In the genomic region with DNA sequence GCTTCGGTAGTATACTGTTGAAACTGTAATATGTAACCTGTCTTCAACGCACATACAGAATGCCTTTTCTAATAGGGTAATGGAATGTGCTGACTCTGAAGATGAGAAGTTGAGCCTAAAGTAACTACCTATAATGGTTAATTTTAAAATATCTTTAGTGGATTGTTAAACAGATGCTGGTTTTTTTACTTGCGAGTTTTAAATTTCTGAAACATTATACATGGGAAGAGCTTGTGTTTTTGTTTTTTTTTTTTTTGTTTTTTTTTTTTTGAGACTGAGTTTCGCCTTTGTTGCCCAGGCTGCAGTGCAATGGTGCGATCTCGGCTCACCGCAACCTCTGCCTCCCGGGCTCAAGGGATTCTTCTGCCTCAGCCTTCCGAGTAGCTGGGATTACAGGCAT, we compare ENCODE assay signal across 21 cellular contexts.
DNase-seq lines count a peak whose midpoint lies in the region; ATAC-seq and TF ChIP-seq lines count a peak whose summit lies in the region.
"Had no signal": no experiment of that assay in that cellular context is flagged by ENCODE, and none has a peak within 500 bp of the region (broad histone marks: within the 10 kb centered on the region; RNA-seq: fewer than 3 reads in every experiment).

No MANE protein-coding gene starts in this region.

- H3K27ac ChIP-seq in GM23338 (ENCODE audit: low read depth), result no peak overlapping the region
- no peak overlapping the region for H3K27ac ChIP-seq in trophoblast cell (ENCODE audit: low read depth, low read length)
- H3K27ac ChIP-seq: A549, GM23248, Peyer's patch had no signal

- no peaks in the 10 kb centered on the region for H3K9me2 ChIP-seq in GM23338 (ENCODE audit: insufficient read depth)

- H3K4me1 ChIP-seq in GM23338 (ENCODE audit: insufficient read depth), result peaks cover 78% of the 10 kb centered on the region
- H3K4me1 ChIP-seq in trophoblast cell (ENCODE audit: control insufficient read depth in 1 of 2, insufficient read depth in 2 of 2, low read length in 2 of 2), result peaks cover 2 to 13% of the 10 kb centered on the region in 2 experiments

- no peak overlapping the region for H3K4me3 Mint-ChIP-seq in activated CD4-positive, alpha-beta T cell treated with anti-CD3 and anti-CD28 coated beads, Interleukin-2, amount 10 ng/mL, durations not matched to agents 7 days and 5 days
- H3K4me3 Mint-ChIP-seq in GM23338, result no peak overlapping the region
- no peak overlapping the region for H3K4me3 Mint-ChIP-seq in activated T-helper 17 cell treated with anti-CD3 and anti-CD28 coated beads, Interleukin-2, amount 50 U/mL, for 72 hours
- H3K4me3 Mint-ChIP-seq: HFFc6 had no signal

- no CpG with 5 or more reads among the region's 9 CpGs for WGBS in trophoblast cell (ENCODE audit: extremely low coverage, insufficient coverage, insufficient read length)

- no peak overlapping the region for H4K12ac ChIP-seq in trophoblast cell (ENCODE audit: low read depth, low read length)

- peaks cover 74% of the 10 kb centered on the region for H3K4me1 Mint-ChIP-seq in activated CD4-positive, alpha-beta T cell treated with anti-CD3 and anti-CD28 coated beads, Interleukin-2, amount 10 ng/mL, durations not matched to agents 7 days and 5 days
- peaks cover 76% of the 10 kb centered on the region for H3K4me1 Mint-ChIP-seq in GM23338
- H3K4me1 Mint-ChIP-seq in activated T-helper 17 cell treated with anti-CD3 and anti-CD28 coated beads, Interleukin-2, amount 50 U/mL, for 72 hours, result peaks cover 59% of the 10 kb centered on the region

- H2BK120ac ChIP-seq in trophoblast cell (ENCODE audit: insufficient read depth, low read length, poor library complexity), result no peak overlapping the region

- DNase-seq in activated CD4-positive, alpha-beta T cell treated with anti-CD3 and anti-CD28 coated beads, Interleukin-2, amount 10 ng/mL, durations not matched to agents 7 days and 5 days, result no peak
- DNase-seq in activated CD4-positive, alpha-beta T cell treated with anti-CD3 and anti-CD28 coated beads, Interleukin-2, amount 50 U/mL, for 48 hours, result no peak
- DNase-seq in GM23338 (ENCODE audit: low spot score) (no peak), trophoblast cell (peak; percentile 32 to 71), DMS53 treated with DMSO at 0.1 percent for 48 hours (lab: John Stamatoyannopoulos, UW; ENCODE audit: unreplicated experiment) (no peak)
- DNase-seq in activated effector memory CD4-positive, alpha-beta T cell treated with anti-CD3 and anti-CD28 coated beads, Interleukin-2, amount 50 U/mL, for 16 hours, result no peak
- DNase-seq: DND-41, GDM1, GM23248, HFFc6, KBM-7, NCI-H1092, NCI-H1694, NCI-H2107, NCI-H510A, NCI-H82, Peyer's patch, Right ventricle myocardium superior had no signal

- H3K79me2 ChIP-seq in GM23338 (replicated peaks; ENCODE audit: insufficient read depth) (peaks cover 90% of the 10 kb centered on the region), trophoblast cell (ENCODE audit: control insufficient read depth, insufficient read depth, low read length, poor library complexity) (no peaks in the 10 kb centered on the region)

- H3K27me3 ChIP-seq in GM23338 (ENCODE audit: insufficient read depth) (no peaks in the 10 kb centered on the region), trophoblast cell (ENCODE audit: insufficient read depth, low read length) (no peaks in the 10 kb centered on the region)
- H3K27me3 ChIP-seq: Peyer's patch had no signal

- no peak overlapping the region for H2AK5ac ChIP-seq in trophoblast cell (ENCODE audit: low read length)

- CTCF ChIA-PET in activated CD4-positive, alpha-beta T cell treated with anti-CD3 and anti-CD28 coated beads, Interleukin-2, amount 10 ng/mL, durations not matched to agents 7 days and 5 days (lab: Charles Lee), result interaction anchor here (0.8 to 2.8 kb wide), 3 partner anchors 10 to 13 kb away, joined by 3 to 8 read pairs (median 4); no protein-coding TSS in a partner anchor

- peaks cover 5% of the 10 kb centered on the region; the same call in 1 of the 2 replicates for H3F3A ChIP-seq in GM23338 (replicated peaks; ENCODE audit: low read depth)

- POLR2A ChIA-PET in activated CD4-positive, alpha-beta T cell treated with anti-CD3 and anti-CD28 coated beads, Interleukin-2, amount 10 ng/mL, durations not matched to agents 7 days and 5 days (lab: Charles Lee), result interaction anchor here (0.6 kb wide), 1 partner anchor 73 kb away, joined by 4 read pairs; no protein-coding TSS in a partner anchor

- peaks cover under 1% of the 10 kb centered on the region for H3K9me3 ChIP-seq in trophoblast cell (ENCODE audit: insufficient read depth, low read depth, low read length)
- H3K9me3 ChIP-seq: A549, Peyer's patch had no signal

- H2AFZ ChIP-seq in GM23338 (no peak overlapping the region), trophoblast cell (ENCODE audit: insufficient read depth, low read length, poor library complexity) (no peak overlapping the region)
- H2AFZ ChIP-seq: GM23248 had no signal

- no peak overlapping the region for H2BK12ac ChIP-seq in trophoblast cell (ENCODE audit: low read length)

- H3K4me3 ChIP-seq in GM23338, result no peak overlapping the region
- H3K4me3 ChIP-seq in trophoblast cell (ENCODE audit: low read depth, low read length), result no peak overlapping the region
- H3K4me3 ChIP-seq: A549, GM23248, Peyer's patch had no signal

- H3K79me1 ChIP-seq in trophoblast cell (ENCODE audit: low read length), result no peaks in the 10 kb centered on the region

- H3K14ac ChIP-seq in trophoblast cell (ENCODE audit: low read length), result no peak overlapping the region

- H3K4me2 ChIP-seq in GM23338 (no peak overlapping the region), trophoblast cell (ENCODE audit: low read length) (no peak overlapping the region)
- H3K4me2 ChIP-seq: A549 had no signal

- no peak overlapping the region for H3K9ac ChIP-seq in trophoblast cell (ENCODE audit: low read length)
- H3K9ac ChIP-seq: GM23248 had no signal

- no peak for TF ChIP-seq CTCF in GM23338 (conservative IDR thresholded peaks at IDR 0.05; ENCODE audit: low read depth in 2 of 2)

- H3K27me3 Mint-ChIP-seq in activated CD4-positive, alpha-beta T cell treated with anti-CD3 and anti-CD28 coated beads, Interleukin-2, amount 10 ng/mL, durations not matched to agents 7 days and 5 days, result no peaks in the 10 kb centered on the region
- peaks cover 22% of the 10 kb centered on the region for H3K27me3 Mint-ChIP-seq in GM23338 (ENCODE audit: insufficient read depth, low read depth, poor library complexity)
- H3K27me3 Mint-ChIP-seq in activated T-helper 17 cell treated with anti-CD3 and anti-CD28 coated beads, Interleukin-2, amount 50 U/mL, for 72 hours, result no peaks in the 10 kb centered on the region

- H3K18ac ChIP-seq in trophoblast cell (ENCODE audit: low read length), result no peak overlapping the region

- peak overlapping the region; percentile 13 for H3K27ac Mint-ChIP-seq in activated CD4-positive, alpha-beta T cell treated with anti-CD3 and anti-CD28 coated beads, Interleukin-2, amount 10 ng/mL, durations not matched to agents 7 days and 5 days
- H3K27ac Mint-ChIP-seq in GM23338, result peak overlapping the region; percentile 74
- H3K27ac Mint-ChIP-seq in activated T-helper 17 cell treated with anti-CD3 and anti-CD28 coated beads, Interleukin-2, amount 50 U/mL, for 72 hours, result peak overlapping the region; percentile 90

- peaks cover 69% of the 10 kb centered on the region for H3K36me3 Mint-ChIP-seq in activated CD4-positive, alpha-beta T cell treated with anti-CD3 and anti-CD28 coated beads, Interleukin-2, amount 10 ng/mL, durations not matched to agents 7 days and 5 days (ENCODE audit: low read depth)
- H3K36me3 Mint-ChIP-seq in GM23338 (ENCODE audit: low read depth), result peaks cover 71% of the 10 kb centered on the region
- peaks cover 91% of the 10 kb centered on the region for H3K36me3 Mint-ChIP-seq in activated T-helper 17 cell treated with anti-CD3 and anti-CD28 coated beads, Interleukin-2, amount 50 U/mL, for 72 hours (ENCODE audit: low read depth)

- no peak overlapping the region for H2BK5ac ChIP-seq in trophoblast cell (ENCODE audit: low read depth, low read length, poor library complexity)

- no peak overlapping the region for H3K23ac ChIP-seq in trophoblast cell (ENCODE audit: low read length)

- H3K9me3 Mint-ChIP-seq in activated CD4-positive, alpha-beta T cell treated with anti-CD3 and anti-CD28 coated beads, Interleukin-2, amount 10 ng/mL, durations not matched to agents 7 days and 5 days, result peaks cover 5% of the 10 kb centered on the region
- peaks cover 28% of the 10 kb centered on the region for H3K9me3 Mint-ChIP-seq in GM23338
- no peaks in the 10 kb centered on the region for H3K9me3 Mint-ChIP-seq in activated T-helper 17 cell treated with anti-CD3 and anti-CD28 coated beads, Interleukin-2, amount 50 U/mL, for 72 hours

- H3K4ac ChIP-seq in trophoblast cell (ENCODE audit: low read depth, low read length), result no peak overlapping the region

- H4K8ac ChIP-seq in trophoblast cell (ENCODE audit: low read depth, low read length), result no peak overlapping the region

- no peak overlapping the region for H4K91ac ChIP-seq in trophoblast cell (ENCODE audit: low read depth, low read length)

- no peak for ATAC-seq in GM23338
- no peak for ATAC-seq in activated T-helper 17 cell treated with anti-CD3 and anti-CD28 coated beads, Interleukin-2, amount 50 U/mL, for 72 hours (replicated peaks)
- no peak for ATAC-seq in GM21528 (IDR thresholded peaks at IDR 0.05; ENCODE audit: low FRiP score, unreplicated experiment)
- ATAC-seq: A549 had no signal

- H3K36me3 ChIP-seq in GM23338 (ENCODE audit: insufficient read depth) (peaks cover 15% of the 10 kb centered on the region), trophoblast cell (ENCODE audit: control insufficient read depth in 1 of 2, insufficient read depth in 2 of 2, low read length in 2 of 2) (peaks cover 0 to 3% of the 10 kb centered on the region in 2 experiments)
- H3K36me3 ChIP-seq: Peyer's patch had no signal

- peaks cover 76% of the 10 kb centered on the region for H4K20me1 ChIP-seq in GM23338 (replicated peaks; ENCODE audit: insufficient read depth)

TF ChIP-seq in GM23338, 12 proteins besides CTCF, POLR2A, EP300 and RAD21:
- TF ChIP-seq EZH2phosphoT487 (IDR thresholded peaks at IDR 0.05; ENCODE audit: unreplicated experiment) (no peak), NANOG (IDR thresholded peaks at IDR 0.05; ENCODE audit: borderline replicate concordance) (no peak), STAT1 (IDR thresholded peaks at IDR 0.05; ENCODE audit: unreplicated experiment) (no peak)
- TF ChIP-seq, protein P1, sequence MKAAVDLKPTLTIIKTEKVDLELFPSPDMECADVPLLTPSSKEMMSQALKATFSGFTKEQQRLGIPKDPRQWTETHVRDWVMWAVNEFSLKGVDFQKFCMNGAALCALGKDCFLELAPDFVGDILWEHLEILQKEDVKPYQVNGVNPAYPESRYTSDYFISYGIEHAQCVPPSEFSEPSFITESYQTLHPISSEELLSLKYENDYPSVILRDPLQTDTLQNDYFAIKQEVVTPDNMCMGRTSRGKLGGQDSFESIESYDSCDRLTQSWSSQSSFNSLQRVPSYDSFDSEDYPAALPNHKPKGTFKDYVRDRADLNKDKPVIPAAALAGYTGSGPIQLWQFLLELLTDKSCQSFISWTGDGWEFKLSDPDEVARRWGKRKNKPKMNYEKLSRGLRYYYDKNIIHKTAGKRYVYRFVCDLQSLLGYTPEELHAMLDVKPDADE (IDR thresholded peaks at IDR 0.05), result no peak
TF ChIP-seq in GM23338: peak in this region for 0.

Comparison
In these comparisons a context has a peak if more than half of its experiments do, and no peak if none do; other contexts are left out.
1. DNase-seq: peak in trophoblast cell (2 of 2); none in activated CD4-positive, alpha-beta T cell treated with anti-CD3 and anti-CD28 coated beads, Interleukin-2, amount 10 ng/mL, durations not matched to agents 7 days and 5 days (single experiment), activated CD4-positive, alpha-beta T cell treated with anti-CD3 and anti-CD28 coated beads, Interleukin-2, amount 50 U/mL, for 48 hours (0 of 2), GM23338 (single experiment), activated effector memory CD4-positive, alpha-beta T cell treated with anti-CD3 and anti-CD28 coated beads, Interleukin-2, amount 50 U/mL, for 16 hours (single experiment) and DMS53 treated with DMSO at 0.1 percent for 48 hours (single experiment).
2. H3K27ac Mint-ChIP-seq: peak in every context shown above with its lines; median percentile 90 in activated T-helper 17 cell treated with anti-CD3 and anti-CD28 coated beads, Interleukin-2, amount 50 U/mL, for 72 hours; 74 in GM23338; 13 in activated CD4-positive, alpha-beta T cell treated with anti-CD3 and anti-CD28 coated beads, Interleukin-2, amount 10 ng/mL, durations not matched to agents 7 days and 5 days.